Comparison of ENCODE assay signal across 11 cellular contexts in genomic region chr1:159014003-159014571, GRCh38. TPM values are rescaled to one million over a fixed set of nuclear protein-coding genes. Genes with fewer than 3 reads are reported as not detected.
DNase-seq lines count a peak whose midpoint lies in the region; ATAC-seq and TF ChIP-seq lines count a peak whose summit lies in the region.
"Had no signal": no experiment of that assay in that cellular context is flagged by ENCODE, and none has a peak within 500 bp of the region (broad histone marks: within the 10 kb centered on the region; RNA-seq: fewer than 3 reads in every experiment).

No MANE protein-coding gene starts in this region.

- TF ChIP-seq CTCF in heart right ventricle (IDR thresholded peaks at IDR 0.05) (no peak), Peyer's patch (IDR thresholded peaks at IDR 0.05) (no peak), transverse colon (IDR thresholded peaks at IDR 0.05) (no peak)

- DNase-seq in heart right ventricle: no peak
- no peak for DNase-seq in Right ventricle myocardium superior
- DNase-seq in Peyer's patch: no peak
- no peak for DNase-seq in effector memory CD4-positive, alpha-beta T cell
- no peak for DNase-seq in transverse colon
- DNase-seq in iPS-NIHi7 (ENCODE audit: extremely low spot score): no peak
- DNase-seq: BE2C had no signal

- H3K4me1 ChIP-seq in heart right ventricle (peaks cover 0 to 75% (median 43%) of the 10 kb centered on the region in 9 donors), Peyer's patch (peaks cover 0 to 18% (median 8%) of the 10 kb centered on the region in 4 donors), transverse colon (peaks cover 0 to 59% (median 4%) of the 10 kb centered on the region in 4 donors)
- H3K4me1 ChIP-seq in effector memory CD4-positive, alpha-beta T cell (ENCODE audit: control insufficient read depth, insufficient read depth, low read length, poor library complexity, severe bottlenecking): peaks cover 26% of the 10 kb centered on the region
- H3K4me1 ChIP-seq: BE2C had no signal

- in situ Hi-C loops in transverse colon (cut with MboI; ENCODE audit: low pct_ligation_motif_present in 1 of 4, low pct_unique_long_range_greater_than_20kb in 1 of 4, low sequenced_read_pairs in 3 of 4): no loop called here

- WGBS in heart right ventricle, 2 donors: 92 to 96% methylated on average over 3 of the region's 3 CpGs
- 70 to 93% methylated on average over 3 of the region's 3 CpGs for WGBS in transverse colon (ENCODE audit: low coverage in 1 of 2), 2 donors

- no peaks in the 10 kb centered on the region for H3K9me3 ChIP-seq in heart right ventricle
- H3K9me3 ChIP-seq in Peyer's patch: no peaks in the 10 kb centered on the region
- no peaks in the 10 kb centered on the region for H3K9me3 ChIP-seq in effector memory CD4-positive, alpha-beta T cell (ENCODE audit: control insufficient read depth, low read length)
- H3K9me3 ChIP-seq in transverse colon: no peaks in the 10 kb centered on the region
- H3K9me3 ChIP-seq: BE2C, SJSA1 had no signal

- no peaks in the 10 kb centered on the region for H3K27me3 ChIP-seq in heart right ventricle
- H3K27me3 ChIP-seq in Peyer's patch: no peaks in the 10 kb centered on the region
- no peaks in the 10 kb centered on the region for H3K27me3 ChIP-seq in effector memory CD4-positive, alpha-beta T cell (replicated peaks; ENCODE audit: control insufficient read depth, insufficient read depth, low read length, poor library complexity, severe bottlenecking)
- H3K27me3 ChIP-seq in transverse colon: no peaks in the 10 kb centered on the region
- H3K27me3 ChIP-seq: BE2C, SJSA1 had no signal

- ATAC-seq in heart right ventricle: no peak
- ATAC-seq in Right ventricle myocardium superior (ENCODE audit: poor library complexity): no peak
- no peak for ATAC-seq in HG02763 (IDR thresholded peaks at IDR 0.05; ENCODE audit: unreplicated experiment)
- ATAC-seq in HG02571 (IDR thresholded peaks at IDR 0.05; ENCODE audit: unreplicated experiment): no peak

- TF ChIP-seq POLR2A in Peyer's patch (IDR thresholded peaks at IDR 0.05) (no peak), transverse colon (IDR thresholded peaks at IDR 0.05) (no peak)

- H3K36me3 ChIP-seq in heart right ventricle (peaks cover 0 to 58% (median 23%) of the 10 kb centered on the region in 9 donors), Peyer's patch (peaks cover 0 to 32% (median 0%) of the 10 kb centered on the region in 3 donors), transverse colon (peaks cover 0 to 27% (median 3%) of the 10 kb centered on the region in 4 donors)
- peaks cover 29% of the 10 kb centered on the region for H3K36me3 ChIP-seq in effector memory CD4-positive, alpha-beta T cell (ENCODE audit: control insufficient read depth, insufficient read depth, low read length)
- H3K36me3 ChIP-seq: BE2C had no signal

- peak overlapping the region in 4 of 10 donors; percentile 80 to 96 (median 89) for H3K27ac ChIP-seq in heart right ventricle
- peak overlapping the region in 3 of 4 donors; percentile 3 to 77 (median 73) for H3K27ac ChIP-seq in Peyer's patch
- H3K27ac ChIP-seq in effector memory CD4-positive, alpha-beta T cell (ENCODE audit: insufficient read depth, low read length, poor library complexity, severe bottlenecking): peak overlapping the region; percentile 60
- H3K27ac ChIP-seq in transverse colon: peak overlapping the region; percentile 12 to 90 (median 88)

- H3K4me3 ChIP-seq in heart right ventricle (peak overlapping the region in 9 of 10 donors; percentile 14 to 76 (median 61)), Peyer's patch (peak overlapping the region in 3 of 4 donors; percentile 30 to 60 (median 52)), transverse colon (peak overlapping the region in 1 of 4 donors; percentile 60)
- H3K4me3 ChIP-seq in effector memory CD4-positive, alpha-beta T cell (ENCODE audit: insufficient read depth, low read depth, low read length, poor library complexity, severe bottlenecking): peak overlapping the region; percentile 45
- H3K4me3 ChIP-seq: SJSA1 had no signal

- intact Hi-C loops in heart right ventricle (cut with DNase I): loop anchor here in 1 of 10 donors (5.0 kb wide), 1 partner anchor 38 kb away; no protein-coding TSS in a partner anchor
- intact Hi-C loops in Right ventricle myocardium superior (cut with DNase I): no loop called here
- intact Hi-C loops in transverse colon (cut with DNase I; ENCODE audit: low total_unique reads): no loop called here

- TF ChIP-seq EP300 in transverse colon (IDR thresholded peaks at IDR 0.05; ENCODE audit: low read depth): no peak

RNA-seq across cellular contexts. Expression of gene IFI16, which starts 4.4 kb away (rescaled TPM):
- 10 to 100 TPM; 16.1 to 73.8 (median 21.4) TPM for total RNA-seq in heart right ventricle
- 10 to 100 TPM; 33.8 to 54.4 TPM for polyA plus RNA-seq in heart right ventricle
- total RNA-seq in Right ventricle myocardium superior: 21.1 TPM
- 100 to 1,000 TPM in 1 of 4 donors, 10 to 100 TPM in 3; 10.5 to 106 (median 24.9) TPM for total RNA-seq in Peyer's patch
- total RNA-seq in transverse colon: 10 to 100 TPM; 11.1 to 36.5 (median 17.9) TPM
- polyA plus RNA-seq: neural cell had no signal
